23 cellular contexts compared by ENCODE assay signal in genomic region chr2:52936029-52936428, GRCh38.
DNase-seq lines count a peak whose midpoint lies in the region; ATAC-seq, FAIRE-seq and TF ChIP-seq lines count a peak whose summit lies in the region.
"Had no signal": no experiment of that assay in that cellular context is flagged by ENCODE, and none has a peak within 500 bp of the region (broad histone marks: within the 10 kb centered on the region; RNA-seq: fewer than 3 reads in every experiment).

No MANE protein-coding gene starts in this region.

- no peaks in the 10 kb centered on the region for H3K36me3 Mint-ChIP-seq in astrocyte (ENCODE audit: low read depth, unreplicated experiment)
- H3K36me3 Mint-ChIP-seq: neural progenitor cell had no signal

- no peak overlapping the region for H3K4me2 ChIP-seq in astrocyte (ENCODE audit: low read length)
- H3K4me2 ChIP-seq: neural progenitor cell had no signal

- H3K27ac Mint-ChIP-seq in astrocyte (ENCODE audit: unreplicated experiment): no peak overlapping the region
- H3K27ac Mint-ChIP-seq: activated T-cell treated with anti-CD3 and anti-CD28 coated beads, Interleukin-2, amount 50 U/mL, for 24 hours; dendritic cell treated with granulocyte-macrophage colony-stimulating factor and Interleukin-4, amounts not matched to agents 40 ng/mL and 50 ng/mL, for 4 days; HFFc6; neural progenitor cell had no signal

- no peak overlapping the region for H3K4me3 Mint-ChIP-seq in astrocyte (ENCODE audit: unreplicated experiment)
- H3K4me3 Mint-ChIP-seq: activated T-cell treated with anti-CD3 and anti-CD28 coated beads, Interleukin-2, amount 50 U/mL, for 24 hours; dendritic cell treated with granulocyte-macrophage colony-stimulating factor and Interleukin-4, amounts not matched to agents 40 ng/mL and 50 ng/mL, for 4 days; HFFc6; neural progenitor cell had no signal

- H3K27ac ChIP-seq in astrocyte (ENCODE audit: low read depth, low read length): no peak overlapping the region
- H3K27ac ChIP-seq: C4-2B, neural progenitor cell, thoracic aorta, vagina had no signal

- H3K9me3 ChIP-seq in astrocyte (ENCODE audit: insufficient read depth, low read depth, low read length): no peaks in the 10 kb centered on the region
- H3K9me3 ChIP-seq: right lobe of liver, thoracic aorta, vagina had no signal

- DNase-seq in DMS53 (lab: John Stamatoyannopoulos, UW): peak; percentile 96
- peak; percentile 1 for DNase-seq in LHCN-M2 (ENCODE audit: low read depth)
- peak; percentile 45 for DNase-seq in astrocyte (ENCODE audit: low read depth)
- DNase-seq in D341Med (ENCODE audit: low spot score): no peak
- DNase-seq in stimulated activated naive CD4-positive, alpha-beta T cell treated with Interleukin-2 at 50 U/mL for 16 hours (lab: John Stamatoyannopoulos, UW): no peak
- no peak for DNase-seq in DMS114 treated with DMSO at 0.1 percent for 48 hours (lab: John Stamatoyannopoulos, UW; ENCODE audit: unreplicated experiment)
- DNase-seq: activated CD4-positive, CD25-positive, alpha-beta regulatory T cell treated with anti-CD3 and anti-CD28 coated beads, Interleukin-2, amount 50 U/mL, for 72 hours; activated T-cell treated with anti-CD3 and anti-CD28 coated beads, Interleukin-2, amount 50 U/mL, for 24 hours; HFFc6; NCI-H2171; NCI-H526; right lobe of liver; SHP77 treated with DMSO at 0.1 percent for 48 hours; stimulated activated CD4-positive, alpha-beta T cell treated with anti-CD3 and anti-CD28 coated beads, Interleukin-12 subunit alpha, Interleukin-12 subunit beta, amount 100 ng/mL, for 4 hours; stimulated activated CD4-positive, alpha-beta T cell treated with anti-CD3 and anti-CD28 coated beads, Interleukin-4, amount 100 ng/mL, for 24 hours; stimulated activated naive CD4-positive, alpha-beta T cell had no signal

- H3K27me3 ChIP-seq in astrocyte (ENCODE audit: insufficient read depth, low read length): no peaks in the 10 kb centered on the region
- H3K27me3 ChIP-seq: neural progenitor cell, right lobe of liver, vagina had no signal

- no peaks in the 10 kb centered on the region for H3K27me3 Mint-ChIP-seq in astrocyte (ENCODE audit: low read depth, unreplicated experiment)
- H3K27me3 Mint-ChIP-seq: activated T-cell treated with anti-CD3 and anti-CD28 coated beads, Interleukin-2, amount 50 U/mL, for 24 hours; dendritic cell treated with granulocyte-macrophage colony-stimulating factor and Interleukin-4, amounts not matched to agents 40 ng/mL and 50 ng/mL, for 4 days had no signal

- no peaks in the 10 kb centered on the region for H3K79me2 ChIP-seq in astrocyte (ENCODE audit: insufficient read depth, low read length)

- peaks cover 11% of the 10 kb centered on the region for H3K4me1 ChIP-seq in astrocyte (ENCODE audit: insufficient read depth, low read length)
- H3K4me1 ChIP-seq: neural progenitor cell had no signal

- H4K20me1 ChIP-seq in astrocyte (ENCODE audit: insufficient read depth, low read length): no peaks in the 10 kb centered on the region

- H3K36me3 ChIP-seq in astrocyte (ENCODE audit: insufficient read depth, low read length): no peaks in the 10 kb centered on the region
- H3K36me3 ChIP-seq: neural progenitor cell, right lobe of liver, thoracic aorta, vagina had no signal

- peaks cover 12% of the 10 kb centered on the region for H3K4me1 Mint-ChIP-seq in astrocyte (ENCODE audit: low read depth, unreplicated experiment)
- H3K4me1 Mint-ChIP-seq: neural progenitor cell had no signal

- no peak overlapping the region for H3K4me3 ChIP-seq in astrocyte (ENCODE audit: insufficient read depth, low read depth, low read length)
- H3K4me3 ChIP-seq: neural progenitor cell, thoracic aorta, vagina had no signal

- H2AFZ ChIP-seq in astrocyte (ENCODE audit: low read depth, low read length): no peak overlapping the region
- H2AFZ ChIP-seq: neural progenitor cell had no signal

- TF ChIP-seq CTCF in astrocyte (IDR thresholded peaks at IDR 0.05; ENCODE audit: insufficient read depth, low read depth, low read length): no peak

- FAIRE-seq in astrocyte (lab: Jason Lieb, UNC): no peak
- FAIRE-seq in islet of Langerhans (lab: Jason Lieb, UNC): peak; percentile 99

- H3K9me3 Mint-ChIP-seq in astrocyte (ENCODE audit: unreplicated experiment): no peaks in the 10 kb centered on the region
- H3K9me3 Mint-ChIP-seq: HFFc6, neural progenitor cell had no signal

- no peak overlapping the region for H3K9ac ChIP-seq in astrocyte (ENCODE audit: low read length)
- H3K9ac ChIP-seq: neural progenitor cell had no signal

- no peak for ATAC-seq in GM18868 (IDR thresholded peaks at IDR 0.05; ENCODE audit: unreplicated experiment)

Comparison
In these comparisons a context has a peak if more than half of its experiments do, and no peak if none do; other contexts are left out.
1. DNase-seq: peak in DMS53 (single experiment), LHCN-M2 (single experiment) and astrocyte (single experiment); none in D341Med (single experiment), stimulated activated naive CD4-positive, alpha-beta T cell treated with Interleukin-2 at 50 U/mL for 16 hours (single experiment) and DMS114 treated with DMSO at 0.1 percent for 48 hours (single experiment).